In the genomic region with DNA sequence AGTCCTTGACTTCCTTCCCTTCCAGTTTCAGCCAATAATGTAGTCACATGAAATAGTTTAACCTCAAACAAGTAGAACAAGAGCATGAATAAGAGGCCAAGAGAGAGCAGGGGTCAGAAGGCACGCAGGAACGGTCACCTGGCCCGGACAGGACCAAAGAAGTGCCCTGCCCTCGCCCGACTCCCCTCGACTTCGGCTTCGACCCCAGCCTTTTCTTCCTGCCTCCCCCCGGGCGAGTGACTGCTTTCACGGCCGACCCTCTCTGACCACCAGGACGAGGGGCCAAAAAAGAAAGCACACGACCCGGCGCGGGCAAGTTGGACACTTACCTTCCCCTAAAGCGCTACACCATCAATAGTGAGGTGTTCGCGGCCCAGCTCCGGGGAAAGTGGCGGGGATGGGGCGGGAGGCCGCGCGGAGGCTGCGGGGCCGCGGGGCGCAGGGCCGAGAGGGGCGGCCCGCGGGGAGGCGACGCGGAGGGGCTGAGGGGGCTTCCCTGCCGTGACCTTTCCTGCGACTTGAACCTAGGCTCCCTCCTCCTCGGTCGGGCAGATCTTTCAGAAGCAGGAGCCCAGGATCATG, we compare ENCODE assay signal across 8 cellular contexts.
DNase-seq lines count a peak whose midpoint lies in the region; ATAC-seq and TF ChIP-seq lines count a peak whose summit lies in the region.

No MANE protein-coding gene starts in this region.

- DNase-seq in NB4 (ENCODE audit: low read depth) = peak; percentile 34
- peak; percentile 18 for DNase-seq in activated naive CD4-positive, alpha-beta T cell treated with Interleukin-2 at 50 U/mL for 16 hours
- peak in 28 of 42 donors; percentile 9 to 64 (median 28) for DNase-seq in head of caudate nucleus
- DNase-seq in HPDE6-E6E7 (ENCODE audit: extremely low spot score) = no peak

- TF ChIP-seq POLR2A in NB4 (IDR thresholded peaks at IDR 0.05; ENCODE audit: extremely low read depth, insufficient read length) = no peak

- TF ChIP-seq CTCF in NB4 (IDR thresholded peaks at IDR 0.05; ENCODE audit: low read depth, low read length) = no peak
- TF ChIP-seq CTCF in parathyroid adenoma (IDR thresholded peaks at IDR 0.05) = no peak

- H3K4me1 ChIP-seq in BLaER1 treated with 17β-estradiol and CSF1 and Interleukin-3, amounts not matched to agents 10 nM and 100 nM = peaks cover 42 to 64% (median 51%) of the 10 kb centered on the region in 10 experiments
- peaks cover 4% of the 10 kb centered on the region for H3K4me1 ChIP-seq in parathyroid adenoma

- peak overlapping the region; percentile 72 for H2AFZ ChIP-seq in parathyroid adenoma

- H3K36me3 ChIP-seq in BLaER1 treated with 17β-estradiol and CSF1 and Interleukin-3, amounts not matched to agents 10 nM and 100 nM = 0 out of 22 replicates have a peak, but pooled peaks cover 0 to under 1% (median 0%) of the 10 kb centered on the region in 11 experiments
- no peaks in the 10 kb centered on the region for H3K36me3 ChIP-seq in parathyroid adenoma (ENCODE audit: control insufficient read depth, insufficient read depth, low read length)

- H3K79me2 ChIP-seq in parathyroid adenoma = peaks cover 4% of the 10 kb centered on the region

- ATAC-seq in GM19438 (IDR thresholded peaks at IDR 0.05; ENCODE audit: low read depth, unreplicated experiment) = peak; percentile 39
- ATAC-seq in HG03460 (IDR thresholded peaks at IDR 0.05; ENCODE audit: unreplicated experiment) = no peak

- no peaks in the 10 kb centered on the region for H3K27me3 ChIP-seq in BLaER1 treated with 17β-estradiol and CSF1 and Interleukin-3, amounts not matched to agents 10 nM and 100 nM
- H3K27me3 ChIP-seq in parathyroid adenoma (ENCODE audit: control insufficient read depth, insufficient read depth, low read length) = no peaks in the 10 kb centered on the region

- H4K20me1 ChIP-seq in BLaER1 treated with 17β-estradiol and CSF1 and Interleukin-3, amounts not matched to agents 10 nM and 100 nM = peaks cover 4 to 38% (median 15%) of the 10 kb centered on the region in 11 experiments; a peak in 13 of 22 replicates

- intact Hi-C loops in head of caudate nucleus (cut with DNase I) = no loop called here

- H3K4me3 ChIP-seq in BLaER1 treated with 17β-estradiol and CSF1 and Interleukin-3, amounts not matched to agents 10 nM and 100 nM = peak overlapping the region; percentile 73 to 90 (median 85)
- H3K4me3 ChIP-seq in NB4 (ENCODE audit: low read depth, low read length) (peak overlapping the region; percentile 86), parathyroid adenoma (ENCODE audit: low read depth, low read length) (peak overlapping the region; percentile 98)

- H3K27ac ChIP-seq in BLaER1 treated with 17β-estradiol and CSF1 and Interleukin-3, amounts not matched to agents 10 nM and 100 nM = peak overlapping the region; percentile 87 to 97 (median 91)
- peak overlapping the region; percentile 92 for H3K27ac ChIP-seq in parathyroid adenoma

- H3K4me2 ChIP-seq in BLaER1 treated with 17β-estradiol and CSF1 and Interleukin-3, amounts not matched to agents 10 nM and 100 nM = peak overlapping the region; percentile 67 to 98 (median 93)
- peak overlapping the region; percentile 98 for H3K4me2 ChIP-seq in parathyroid adenoma (ENCODE audit: low read length)

- H3K9ac ChIP-seq in BLaER1 treated with 17β-estradiol and CSF1 and Interleukin-3, amounts not matched to agents 10 nM and 100 nM = peak overlapping the region; percentile 91 to 97 (median 94)
- H3K9ac ChIP-seq in parathyroid adenoma = peak overlapping the region; percentile 67

- H3K9me3 ChIP-seq in BLaER1 treated with 17β-estradiol and CSF1 and Interleukin-3, amounts not matched to agents 10 nM and 100 nM (replicated peaks in 1 of 11) = no peaks in the 10 kb centered on the region
- H3K9me3 ChIP-seq in parathyroid adenoma (ENCODE audit: control insufficient read depth, low read length) = no peaks in the 10 kb centered on the region
